In the genomic region with DNA sequence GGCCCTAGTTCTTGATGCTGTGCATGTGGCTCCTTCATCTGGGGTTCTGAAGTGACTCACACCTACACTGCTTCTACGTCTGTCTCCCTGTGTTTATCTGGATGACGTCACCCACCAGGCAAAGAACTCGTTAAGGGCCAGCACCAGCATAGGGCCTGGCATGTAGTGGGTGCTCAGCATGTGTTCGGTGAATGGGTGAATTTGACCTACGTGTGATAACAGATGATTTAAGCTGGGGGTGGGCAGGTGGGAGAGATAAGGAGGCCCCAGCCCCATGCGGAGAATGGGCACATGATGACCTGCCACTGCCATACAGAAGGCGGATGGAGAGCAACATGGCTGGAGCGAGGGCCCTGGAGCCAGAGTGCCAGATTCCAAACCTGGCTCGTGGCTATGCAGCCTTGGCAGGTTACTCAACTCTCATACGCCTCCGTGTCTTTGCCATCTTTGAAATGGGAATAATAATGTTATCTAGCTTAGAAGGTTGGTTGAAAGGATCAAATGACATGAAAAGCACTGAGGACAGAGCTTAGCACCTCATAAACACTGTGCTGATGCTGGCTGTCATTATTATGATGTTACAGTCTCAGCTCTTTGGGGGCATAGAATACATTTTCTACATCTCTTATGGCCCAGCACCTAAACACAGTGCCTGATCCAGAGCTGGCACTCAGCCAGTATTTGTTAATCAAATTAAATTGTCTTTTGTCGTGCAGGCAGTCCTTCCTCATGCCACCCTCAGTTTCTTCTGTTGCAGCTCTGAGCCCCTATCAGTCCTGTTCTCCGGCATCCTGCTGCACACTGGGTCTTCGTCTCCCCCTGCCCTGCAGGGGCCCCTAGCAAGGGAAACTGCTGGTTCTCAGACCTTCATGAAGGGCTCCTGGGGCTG, we compare ENCODE assay signal across 10 cellular contexts. TPM values are rescaled to one million over a fixed set of nuclear protein-coding genes. Genes with fewer than 3 reads are reported as not detected.
DNase-seq lines count a peak whose midpoint lies in the region; ATAC-seq and TF ChIP-seq lines count a peak whose summit lies in the region.
"Had no signal": no experiment of that assay in that cellular context is flagged by ENCODE, and none has a peak within 500 bp of the region (broad histone marks: within the 10 kb centered on the region; RNA-seq: fewer than 3 reads in every experiment).

No MANE protein-coding gene starts in this region.

- no peak for TF ChIP-seq POLR2A in HCT116 (IDR thresholded peaks at IDR 0.05; ENCODE audit: borderline replicate concordance, extremely low read depth, insufficient read depth, insufficient read length)

- H3K27ac ChIP-seq in HCT116 (ENCODE audit: low read depth, low read length), result no peak overlapping the region
- H3K27ac ChIP-seq in brain microvascular endothelial cell, result no peak overlapping the region
- no peak overlapping the region for H3K27ac ChIP-seq in osteoblast (ENCODE audit: low read depth, low read length)
- H3K27ac ChIP-seq: gastroesophageal sphincter had no signal

- RAD21 ChIA-PET in HCT116 (lab: Charles Lee; ENCODE audit: low non-redundant PET in 1 of 2, low total read pairs in 2 of 2, uncharacterized antibody in 2 of 2, unreplicated experiment in 2 of 2), result no interaction called here

- H3K79me2 ChIP-seq in HCT116 (ENCODE audit: insufficient read depth, low read length) (no peaks in the 10 kb centered on the region), osteoblast (ENCODE audit: insufficient read depth, low read length) (no peaks in the 10 kb centered on the region)

- H3K9ac ChIP-seq in HCT116 (ENCODE audit: low read length), result no peak overlapping the region

- H3K9me2 ChIP-seq in HCT116 (ENCODE audit: insufficient read depth), result no peaks in the 10 kb centered on the region

- BruUV-seq in HCT116 (replicated peaks; lab: Mats Ljungman, UMichigan), result no TSS peak

- H3K4me3 ChIP-seq in HCT116 (replicated peaks in 1 of 2; ENCODE audit: low read depth in 1 of 2, low read length in 2 of 2) (no peak overlapping the region), brain microvascular endothelial cell (ENCODE audit: low read depth, low read length) (no peak overlapping the region), osteoblast (ENCODE audit: insufficient read depth, low read length) (no peak overlapping the region)
- H3K4me3 ChIP-seq: gastroesophageal sphincter, smooth muscle cell had no signal

- no peak overlapping the region for H3K4me2 ChIP-seq in HCT116 (ENCODE audit: low read length)
- no peak overlapping the region for H3K4me2 ChIP-seq in osteoblast (ENCODE audit: insufficient read depth, low read length)
- H3K4me2 ChIP-seq: smooth muscle cell had no signal

- H3K36me3 ChIP-seq in HCT116 (ENCODE audit: control insufficient read depth in 1 of 2, insufficient read depth in 2 of 2, low read length in 2 of 2) (no peaks in the 10 kb centered on the region), brain microvascular endothelial cell (replicated peaks) (no peaks in the 10 kb centered on the region), osteoblast (ENCODE audit: insufficient read depth, low read length) (no peaks in the 10 kb centered on the region)
- H3K36me3 ChIP-seq: gastroesophageal sphincter had no signal

- no peaks in the 10 kb centered on the region for H3K9me3 ChIP-seq in HCT116 (ENCODE audit: control insufficient read depth in 1 of 2, insufficient read depth in 1 of 2, low read depth in 1 of 2, low read length in 2 of 2)
- no peaks in the 10 kb centered on the region for H3K9me3 ChIP-seq in osteoblast (ENCODE audit: low read depth, low read length)
- H3K9me3 ChIP-seq: gastroesophageal sphincter had no signal

- POLR2A ChIA-PET in HCT116 (lab: Charles Lee), result no interaction called here

- DNase-seq in HCT116 (ENCODE audit: low read depth, low spot score) (no peak), NCI-H226 (peak; percentile 85), brain microvascular endothelial cell (peak; percentile 85), osteoblast (ENCODE audit: insufficient read length, low spot score, missing footprints) (peak; percentile 80), mucosa of gallbladder (ENCODE audit: low spot score) (no peak), hepatic stellate cell (ENCODE audit: low spot score) (no peak)
- DNase-seq: amniotic stem cell had no signal

- no peak overlapping the region for H2AFZ ChIP-seq in HCT116 (ENCODE audit: low read depth, low read length, poor library complexity, severe bottlenecking)
- H2AFZ ChIP-seq in osteoblast (ENCODE audit: low read length), result no peak overlapping the region

- H3K4me1 ChIP-seq in HCT116 (ENCODE audit: control insufficient read depth in 1 of 2, insufficient read depth in 2 of 2, low read length in 2 of 2) (peaks cover 17 to 42% of the 10 kb centered on the region in 2 experiments), osteoblast (ENCODE audit: insufficient read depth, low read length) (peaks cover 4% of the 10 kb centered on the region)

- intact Hi-C loops in HCT116 (cut with micrococcal nuclease), result no loop called here

- no peak for TF ChIP-seq CTCF in HCT116 (IDR thresholded peaks at IDR 0.05 in 2 of 3, conservative IDR thresholded peaks at IDR 0.05 in 1 of 3; ENCODE audit: borderline replicate concordance in 1 of 3, insufficient read depth in 1 of 3, low read depth in 2 of 3, low read length in 2 of 3)
- no peak for TF ChIP-seq CTCF in brain microvascular endothelial cell (IDR thresholded peaks at IDR 0.05; ENCODE audit: low read depth, low read length, missing control alignments)
- no peak for TF ChIP-seq CTCF in osteoblast (IDR thresholded peaks at IDR 0.05; ENCODE audit: extremely low read depth, low read depth, low read length)

- 0 out of 2 replicates have a peak, but pooled peaks have one; percentile 41 for ATAC-seq in HCT116
- no peak for ATAC-seq in HG03354 (IDR thresholded peaks at IDR 0.05; ENCODE audit: poor library complexity, severe bottlenecking, unreplicated experiment)
- ATAC-seq: gastroesophageal sphincter had no signal

- CTCF ChIA-PET in HCT116 (lab: Charles Lee), result no interaction called here

- H3K27me3 ChIP-seq in HCT116 (ENCODE audit: insufficient read depth, low read length) (no peaks in the 10 kb centered on the region), brain microvascular endothelial cell (replicated peaks) (no peaks in the 10 kb centered on the region), osteoblast (ENCODE audit: insufficient read depth, low read length) (no peaks in the 10 kb centered on the region)
- H3K27me3 ChIP-seq: gastroesophageal sphincter had no signal

- in situ Hi-C loops in brain microvascular endothelial cell (cut with HindIII; ENCODE audit: low pct_ligation_motif_present, low sequenced_read_pairs), result no loop called here

- H4K20me1 ChIP-seq in HCT116 (ENCODE audit: insufficient read depth) (no peaks in the 10 kb centered on the region), osteoblast (ENCODE audit: insufficient read depth, low read length) (no peaks in the 10 kb centered on the region)

- TF ChIP-seq RAD21 in HCT116 (IDR thresholded peaks at IDR 0.05; ENCODE audit: low read depth), result no peak

TF ChIP-seq in HCT116, 20 proteins besides CTCF, POLR2A, EP300 and RAD21 (continues in another document):
- TF ChIP-seq JUND (IDR thresholded peaks at IDR 0.05), result no peak
- no peak for TF ChIP-seq ZBTB33 (IDR thresholded peaks at IDR 0.05; ENCODE audit: extremely low read depth, insufficient replicate concordance, low read length)
- TF ChIP-seq TCF7L2 (IDR thresholded peaks at IDR 0.05; ENCODE audit: borderline replicate concordance, extremely low read depth, insufficient read depth, insufficient read length), result no peak
- TF ChIP-seq ZNF274 (IDR thresholded peaks at IDR 0.05; ENCODE audit: low read depth, low read length), result no peak
- TF ChIP-seq EZH2 (IDR thresholded peaks at IDR 0.05), result no peak
- no peak for TF ChIP-seq SRF (IDR thresholded peaks at IDR 0.05; ENCODE audit: low read depth)
- no peak for TF ChIP-seq SIN3A (IDR thresholded peaks at IDR 0.05; ENCODE audit: low read depth)
- no peak for TF ChIP-seq FOSL1 (IDR thresholded peaks at IDR 0.05; ENCODE audit: low read depth)
- no peak for TF ChIP-seq ZFX (IDR thresholded peaks at IDR 0.05)
- no peak for TF ChIP-seq ELF1 (IDR thresholded peaks at IDR 0.05; ENCODE audit: borderline replicate concordance, low read depth)
- no peak for TF ChIP-seq MAX (IDR thresholded peaks at IDR 0.05)

RNA-seq across cellular contexts. Expression of gene VEGFA, which starts 39.6 kb away (rescaled TPM):
- total RNA-seq in HCT116 (2021; ENCODE audit: unreplicated experiment), result 112 TPM
- 196 and 304 TPM in 2 replicates for polyA plus RNA-seq in HCT116 (2012)
- total RNA-seq in osteoblast, result 152 and 193 TPM in 2 replicates
- total RNA-seq in mucosa of gallbladder, result 420 TPM

Comparison
In these comparisons a context has a peak if more than half of its experiments do, and no peak if none do; other contexts are left out.
1. DNase-seq: peak in NCI-H226 (single experiment), brain microvascular endothelial cell (single experiment) and osteoblast (single experiment); none in HCT116 (single experiment), mucosa of gallbladder (single experiment) and hepatic stellate cell (single experiment).